ENCODE assay signal across 1 cellular context in the genomic region with DNA sequence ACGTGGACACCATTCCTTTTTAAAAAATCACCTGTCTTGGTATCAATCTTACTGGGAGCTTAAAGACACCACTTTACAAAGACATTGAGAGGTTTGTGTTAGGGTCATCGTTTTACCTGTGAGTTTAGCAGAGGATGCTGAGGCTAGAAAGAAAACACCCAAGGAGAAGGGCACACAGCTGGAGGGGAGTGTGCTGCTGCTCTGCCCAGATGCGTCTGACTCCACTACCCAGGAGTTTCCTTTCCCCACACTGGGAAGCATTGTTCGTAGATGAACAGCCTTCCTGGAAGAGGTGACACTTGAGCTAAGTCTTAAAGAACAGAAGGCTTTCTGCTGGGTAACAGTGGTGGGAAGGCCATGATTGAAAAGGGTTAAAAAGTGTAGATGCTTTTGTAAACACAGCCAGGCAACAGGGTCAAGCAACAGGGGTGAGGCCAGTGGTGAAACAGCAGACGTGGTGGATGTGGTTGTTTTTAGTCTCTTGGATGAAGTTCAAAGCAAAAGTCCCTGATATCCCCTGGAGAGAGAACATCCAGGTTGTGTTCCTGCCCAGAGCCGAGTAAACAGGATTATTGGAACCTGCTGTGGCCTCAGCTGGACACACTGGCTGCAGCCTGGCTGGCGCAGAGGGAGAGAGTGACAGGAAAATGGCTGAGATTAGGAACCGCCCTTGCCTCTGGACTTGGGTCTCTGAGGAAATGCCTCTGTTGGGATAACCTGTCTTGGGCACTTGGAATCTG.
TF ChIP-seq lines count a peak whose summit lies in the region.

No MANE protein-coding gene starts in this region.

TF ChIP-seq in H1, 55 proteins besides CTCF, POLR2A, EP300 and RAD21 (continued from another document):
- TF ChIP-seq CHD7 (IDR thresholded peaks at IDR 0.05; ENCODE audit: insufficient replicate concordance, low read length) (no peak), YY1 (IDR thresholded peaks at IDR 0.05; ENCODE audit: low read depth, low read length) (0 out of 2 replicates have a peak, but pooled peaks have one; percentile 19), ATF3 (IDR thresholded peaks at IDR 0.05; ENCODE audit: insufficient read depth, low read depth, low read length) (no peak), TBP (IDR thresholded peaks at IDR 0.05; ENCODE audit: low read depth, low read length) (no peak), GABPA (IDR thresholded peaks at IDR 0.05; ENCODE audit: borderline replicate concordance, insufficient read depth, low read length) (no peak), TAF7 (optimal IDR thresholded peaks at IDR 0.05; ENCODE audit: borderline replicate concordance, low read depth, low read length) (peak; percentile 28)
